14 cellular contexts compared by ENCODE assay signal in genomic region chr14:71524321-71524982, GRCh38.
DNase-seq lines count a peak whose midpoint lies in the region; ATAC-seq, FAIRE-seq and TF ChIP-seq lines count a peak whose summit lies in the region.
"Had no signal": no experiment of that assay in that cellular context is flagged by ENCODE, and none has a peak within 500 bp of the region (broad histone marks: within the 10 kb centered on the region; RNA-seq: fewer than 3 reads in every experiment).

No MANE protein-coding gene starts in this region.

- peak; percentile 36 for ATAC-seq in HG02798 (IDR thresholded peaks at IDR 0.05; ENCODE audit: poor library complexity, unreplicated experiment)
- no peak for ATAC-seq in right cardiac atrium
- ATAC-seq: left lung had no signal

- TF ChIP-seq CTCF in GM10248 (IDR thresholded peaks at IDR 0.05; ENCODE audit: control extremely low read depth, extremely low read depth, low read depth, missing control alignments) = no peak

- intact Hi-C loops in right cardiac atrium (cut with DNase I) = no loop called here

- H3K27me3 ChIP-seq in right cardiac atrium (ENCODE audit: control insufficient read depth, insufficient read depth) = no peaks in the 10 kb centered on the region
- H3K27me3 ChIP-seq: BLaER1 treated with 17β-estradiol and CSF1 and Interleukin-3, amounts not matched to agents 10 nM and 100 nM; left lung had no signal

- in situ Hi-C loops in G401 (cut with HindIII; ENCODE audit: low sequenced_read_pairs) = no loop called here

- POLR2A ChIA-PET in GM10248 (lab: Yijun Ruan, JAX) = interaction anchor here (1.2 kb wide), 1 partner anchor 11 kb away, joined by 4 read pairs; no protein-coding TSS in a partner anchor

- WGBS in right cardiac atrium = 94% methylated on average over 6 of the region's 6 CpGs

- DNase-seq in GM10248 (ENCODE audit: extremely low spot score) = peak; percentile 27
- DNase-seq in GM19239 (ENCODE audit: insufficient read length, low spot score) = no peak
- peak; percentile 33 to 81 for DNase-seq in NCI-H524 (lab: John Stamatoyannopoulos, UW)
- no peak for DNase-seq in right cardiac atrium
- no peak for DNase-seq in dermis blood vessel endothelial cell
- DNase-seq in DMS153 treated with DMSO at 0.1 percent for 48 hours (lab: John Stamatoyannopoulos, UW; ENCODE audit: unreplicated experiment) = no peak
- DNase-seq in G401 (ENCODE audit: low spot score) = no peak
- DNase-seq: activated CD4-positive, alpha-beta T cell treated with anti-CD3 and anti-CD28 coated beads for 4 hours; left lung; NCI-H446 treated with DMSO at 0.1 percent for 48 hours; occipital lobe; stimulated activated naive CD4-positive, alpha-beta T cell treated with Interleukin-2 at 50 U/mL for 16 hours had no signal

- H3K4me3 ChIP-seq in right cardiac atrium (ENCODE audit: low read length) = no peak overlapping the region
- H3K4me3 ChIP-seq: BLaER1 treated with 17β-estradiol and CSF1 and Interleukin-3, amounts not matched to agents 10 nM and 100 nM; left lung had no signal

- CTCF ChIA-PET in GM10248 (lab: Yijun Ruan, JAX) = interaction anchor here (1.1 to 1.5 kb wide), 2 partner anchors 22 to 28 kb away, joined by 3 read pairs; no protein-coding TSS in a partner anchor

- no peaks in the 10 kb centered on the region for H3K9me3 ChIP-seq in right cardiac atrium (ENCODE audit: control insufficient read depth, low read length)
- H3K9me3 ChIP-seq: BLaER1 treated with 17β-estradiol and CSF1 and Interleukin-3, amounts not matched to agents 10 nM and 100 nM; left lung had no signal

- no peaks in the 10 kb centered on the region for H3K4me1 ChIP-seq in right cardiac atrium (ENCODE audit: control insufficient read depth, insufficient read depth, low read length)
- H3K4me1 ChIP-seq: left lung had no signal

- H3K27ac ChIP-seq in right cardiac atrium (ENCODE audit: low read length) = no peak overlapping the region
- H3K27ac ChIP-seq: BLaER1 treated with 17β-estradiol and CSF1 and Interleukin-3, amounts not matched to agents 10 nM and 100 nM; left lung had no signal

- FAIRE-seq in GM19239 (lab: Jason Lieb, UNC) = peak; percentile 57

Comparison
In these comparisons a context has a peak if more than half of its experiments do, and no peak if none do; other contexts are left out.
1. DNase-seq: peak in GM10248 (single experiment) and NCI-H524 (2 of 2); none in GM19239 (single experiment), right cardiac atrium (0 of 3), dermis blood vessel endothelial cell (single experiment), DMS153 treated with DMSO at 0.1 percent for 48 hours (single experiment) and G401 (single experiment).